Comparison of ENCODE assay signal across 2 cellular contexts in the genomic region with DNA sequence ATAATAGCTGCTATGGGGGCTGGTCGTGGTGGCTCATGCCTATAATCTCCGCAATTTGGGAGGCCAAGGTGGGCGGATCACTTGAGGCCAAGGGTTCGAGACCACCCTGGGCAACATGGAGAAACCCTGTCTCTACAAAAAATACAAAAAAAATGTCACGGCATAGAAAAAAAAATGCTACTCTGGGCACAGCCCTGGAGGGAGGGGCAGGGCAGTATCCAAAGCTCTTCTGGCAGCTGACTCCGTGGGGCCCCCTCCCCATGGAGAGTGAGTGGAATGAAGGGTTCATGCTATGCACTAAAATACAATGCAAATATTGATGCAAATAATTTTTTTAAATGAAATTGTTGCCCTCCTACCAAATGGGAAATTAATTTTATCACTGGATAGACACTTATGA.
TF ChIP-seq lines count a peak whose summit lies in the region.

No MANE protein-coding gene starts in this region.

TF ChIP-seq in HEK293T, 16 proteins besides CTCF, POLR2A, EP300 and RAD21:
- TF ChIP-seq CTBP1 (IDR thresholded peaks at IDR 0.05; ENCODE audit: borderline replicate concordance): no peak
- TF ChIP-seq, protein P1, sequence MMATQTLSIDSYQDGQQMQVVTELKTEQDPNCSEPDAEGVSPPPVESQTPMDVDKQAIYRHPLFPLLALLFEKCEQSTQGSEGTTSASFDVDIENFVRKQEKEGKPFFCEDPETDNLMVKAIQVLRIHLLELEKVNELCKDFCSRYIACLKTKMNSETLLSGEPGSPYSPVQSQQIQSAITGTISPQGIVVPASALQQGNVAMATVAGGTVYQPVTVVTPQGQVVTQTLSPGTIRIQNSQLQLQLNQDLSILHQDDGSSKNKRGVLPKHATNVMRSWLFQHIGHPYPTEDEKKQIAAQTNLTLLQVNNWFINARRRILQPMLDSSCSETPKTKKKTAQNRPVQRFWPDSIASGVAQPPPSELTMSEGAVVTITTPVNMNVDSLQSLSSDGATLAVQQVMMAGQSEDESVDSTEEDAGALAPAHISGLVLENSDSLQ (IDR thresholded peaks at IDR 0.05): no peak
TF ChIP-seq in HEK293T: peak in this region for 0.

TF ChIP-seq in HepG2, 621 proteins besides CTCF, POLR2A, EP300 and RAD21:
- TF ChIP-seq, protein P2, sequence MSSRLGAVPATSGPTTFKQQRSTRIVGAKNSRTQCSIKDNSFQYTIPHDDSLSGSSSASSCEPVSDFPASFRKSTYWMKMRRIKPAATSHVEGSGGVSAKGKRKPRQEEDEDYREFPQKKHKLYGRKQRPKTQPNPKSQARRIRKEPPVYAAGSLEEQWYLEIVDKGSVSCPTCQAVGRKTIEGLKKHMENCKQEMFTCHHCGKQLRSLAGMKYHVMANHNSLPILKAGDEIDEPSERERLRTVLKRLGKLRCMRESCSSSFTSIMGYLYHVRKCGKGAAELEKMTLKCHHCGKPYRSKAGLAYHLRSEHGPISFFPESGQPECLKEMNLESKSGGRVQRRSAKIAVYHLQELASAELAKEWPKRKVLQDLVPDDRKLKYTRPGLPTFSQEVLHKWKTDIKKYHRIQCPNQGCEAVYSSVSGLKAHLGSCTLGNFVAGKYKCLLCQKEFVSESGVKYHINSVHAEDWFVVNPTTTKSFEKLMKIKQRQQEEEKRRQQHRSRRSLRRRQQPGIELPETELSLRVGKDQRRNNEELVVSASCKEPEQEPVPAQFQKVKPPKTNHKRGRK (CRISPR knock-in tag; IDR thresholded peaks at IDR 0.05): no peak
- TF ChIP-seq ZBTB38 (CRISPR knock-in tag; IDR thresholded peaks at IDR 0.05) (no peak), ZBTB7B (CRISPR knock-in tag; IDR thresholded peaks at IDR 0.05) (no peak), ZNF615 (CRISPR knock-in tag; IDR thresholded peaks at IDR 0.05; ENCODE audit: borderline replicate concordance) (no peak)
- TF ChIP-seq, protein P3, sequence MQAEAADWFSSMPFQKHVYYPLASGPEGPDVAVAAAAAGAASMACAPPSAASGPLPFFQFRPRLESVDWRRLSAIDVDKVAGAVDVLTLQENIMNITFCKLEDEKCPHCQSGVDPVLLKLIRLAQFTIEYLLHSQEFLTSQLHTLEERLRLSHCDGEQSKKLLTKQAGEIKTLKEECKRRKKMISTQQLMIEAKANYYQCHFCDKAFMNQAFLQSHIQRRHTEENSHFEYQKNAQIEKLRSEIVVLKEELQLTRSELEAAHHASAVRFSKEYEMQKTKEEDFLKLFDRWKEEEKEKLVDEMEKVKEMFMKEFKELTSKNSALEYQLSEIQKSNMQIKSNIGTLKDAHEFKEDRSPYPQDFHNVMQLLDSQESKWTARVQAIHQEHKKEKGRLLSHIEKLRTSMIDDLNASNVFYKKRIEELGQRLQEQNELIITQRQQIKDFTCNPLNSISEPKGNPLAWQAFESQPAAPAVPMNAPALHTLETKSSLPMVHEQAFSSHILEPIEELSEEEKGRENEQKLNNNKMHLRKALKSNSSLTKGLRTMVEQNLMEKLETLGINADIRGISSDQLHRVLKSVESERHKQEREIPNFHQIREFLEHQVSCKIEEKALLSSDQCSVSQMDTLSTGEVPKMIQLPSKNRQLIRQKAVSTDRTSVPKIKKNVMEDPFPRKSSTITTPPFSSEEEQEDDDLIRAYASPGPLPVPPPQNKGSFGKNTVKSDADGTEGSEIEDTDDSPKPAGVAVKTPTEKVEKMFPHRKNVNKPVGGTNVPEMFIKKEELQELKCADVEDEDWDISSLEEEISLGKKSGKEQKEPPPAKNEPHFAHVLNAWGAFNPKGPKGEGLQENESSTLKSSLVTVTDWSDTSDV (CRISPR knock-in tag; IDR thresholded peaks at IDR 0.05): no peak
TF ChIP-seq in HepG2: peak in this region for 0.
